Comparison of ENCODE assay signal across 21 cellular contexts in the genomic region with DNA sequence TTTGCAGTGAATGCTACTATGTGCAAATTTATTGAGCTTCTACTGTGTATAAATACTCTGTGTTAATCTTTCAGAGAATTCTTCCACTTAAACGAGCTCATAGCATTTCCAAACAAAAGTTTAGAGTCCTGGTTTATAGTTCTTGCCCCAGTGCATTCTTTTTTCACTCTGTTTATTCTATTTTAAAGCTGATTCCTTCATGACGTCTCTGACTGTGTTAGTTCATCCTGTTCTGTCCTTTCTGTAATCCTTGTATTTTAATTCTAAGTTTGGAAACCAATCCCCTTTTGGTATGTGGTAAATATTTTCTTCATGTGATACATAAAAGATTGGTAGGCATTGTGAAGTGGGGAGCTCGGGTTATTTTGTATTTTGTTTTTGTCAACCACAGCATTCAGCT. TPM values are rescaled to one million over a fixed set of nuclear protein-coding genes. Genes with fewer than 3 reads are reported as not detected.
"Had no signal": no experiment of that assay in that cellular context is flagged by ENCODE, and none has a peak within 500 bp of the region (broad histone marks: within the 10 kb centered on the region; RNA-seq: fewer than 3 reads in every experiment).

No MANE protein-coding gene starts in this region.

- H3K27ac ChIP-seq: epithelial cell of prostate, lower lobe of right lung, parathyroid adenoma, SJCRH30 had no signal

- H3K4me3 ChIP-seq: lower lobe of right lung, SJCRH30 had no signal

- H3K4me1 ChIP-seq: lower lobe of right lung, parathyroid adenoma, SJCRH30 had no signal

- H3K27me3 ChIP-seq: SJCRH30 had no signal

- DNase-seq: activated CD4-positive, alpha-beta T cell treated with anti-CD3 and anti-CD28 coated beads, Interleukin-2, amount 10 ng/mL, durations not matched to agents 24 days and 14 days; activated CD8-positive, alpha-beta memory T cell treated with anti-CD3 and anti-CD28 coated beads, Interleukin-2, amount 50 U/mL, for 4 hours; activated CD8-positive, alpha-beta T cell treated with anti-CD3 and anti-CD28 coated beads, Interleukin-2, amount 10 ng/mL, durations not matched to agents 7 days and 5 days; activated gamma-delta T cell; activated naive CD8-positive, alpha-beta T cell treated with anti-CD3 and anti-CD28 coated beads for 36 hours; activated T-cell treated with anti-CD3 and anti-CD28 coated beads, Interleukin-2, amount 50 U/mL, for 72 hours; anterior cingulate cortex; cerebellar nuclear complex; effector memory CD4-positive, alpha-beta T cell; left cardiac atrium; lower lobe of right lung; midbrain; naive thymus-derived CD4-positive, alpha-beta T cell; retina; SJCRH30; small intestine; stimulated activated CD4-positive, alpha-beta T cell treated with anti-CD3 and anti-CD28 coated beads, Interleukin-4, amount 100 ng/mL, for 24 hours; stimulated activated naive CD4-positive, alpha-beta T cell had no signal

- H3K9ac ChIP-seq: parathyroid adenoma had no signal

- H3K36me3 ChIP-seq: lower lobe of right lung, SJCRH30 had no signal

- H3K9me3 ChIP-seq: lower lobe of right lung, SJCRH30 had no signal

- ATAC-seq: activated CD8-positive, alpha-beta T cell treated with anti-CD3 and anti-CD28 coated beads, Interleukin-2, amount 10 ng/mL, durations not matched to agents 7 days and 5 days; activated T-cell treated with anti-CD3 and anti-CD28 coated beads, Interleukin-2, amount 50 U/mL, for 72 hours; left cardiac atrium; lower lobe of right lung; naive thymus-derived CD4-positive, alpha-beta T cell; WTC11 had no signal

RNA-seq across cellular contexts. Expression of gene P2RY14, which starts 18.7 kb away (rescaled TPM):
- total RNA-seq: WTC11 had no signal

RNA-seq across cellular contexts. Expression of gene GPR171, which starts 56.6 kb away (rescaled TPM):
- total RNA-seq: SJCRH30 had no signal

RNA-seq across cellular contexts. Expression of gene GPR87, which starts 57.0 kb away (rescaled TPM):
- total RNA-seq: activated CD8-positive, alpha-beta T cell treated with anti-CD3 and anti-CD28 coated beads, Interleukin-2, amount 10 ng/mL, durations not matched to agents 7 days and 5 days; activated naive CD8-positive, alpha-beta T cell treated with anti-CD3 and anti-CD28 coated beads for 36 hours; left cardiac atrium; naive thymus-derived CD4-positive, alpha-beta T cell; SJCRH30; WTC11 had no signal
